In the genomic region with DNA sequence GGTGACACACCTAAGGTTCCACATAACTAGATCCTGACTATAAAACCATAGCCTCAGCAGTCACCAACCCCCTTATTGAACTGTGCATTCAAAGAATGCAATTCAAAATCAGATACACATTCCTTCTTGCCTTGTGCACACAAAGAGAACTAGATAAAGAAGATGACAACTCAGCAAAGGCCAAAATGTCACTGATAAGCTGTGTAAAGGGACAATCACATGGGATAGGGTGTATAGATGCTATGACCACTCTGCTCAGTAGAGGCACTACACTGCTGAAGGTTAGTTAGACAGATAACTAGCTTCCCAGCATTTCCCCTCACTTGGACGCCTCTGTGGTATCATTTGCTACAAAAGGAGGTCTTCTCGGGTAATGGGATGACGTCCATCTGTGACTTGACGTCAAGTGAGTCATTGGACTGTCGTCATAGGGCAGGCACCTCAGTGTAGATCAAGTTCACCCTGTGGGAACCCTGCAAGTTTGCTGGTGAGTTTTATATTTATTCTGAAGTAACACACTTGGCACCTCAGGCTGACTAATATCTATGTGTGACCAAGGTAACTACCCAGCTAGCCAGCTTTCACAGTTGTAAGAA, we compare ENCODE assay signal across 1 cellular context.
TF ChIP-seq lines count a peak whose summit lies in the region.

No MANE protein-coding gene starts in this region.

TF ChIP-seq in GM23338, 12 proteins besides CTCF, POLR2A, EP300 and RAD21 (continued from another document):
- TF ChIP-seq, protein P1, sequence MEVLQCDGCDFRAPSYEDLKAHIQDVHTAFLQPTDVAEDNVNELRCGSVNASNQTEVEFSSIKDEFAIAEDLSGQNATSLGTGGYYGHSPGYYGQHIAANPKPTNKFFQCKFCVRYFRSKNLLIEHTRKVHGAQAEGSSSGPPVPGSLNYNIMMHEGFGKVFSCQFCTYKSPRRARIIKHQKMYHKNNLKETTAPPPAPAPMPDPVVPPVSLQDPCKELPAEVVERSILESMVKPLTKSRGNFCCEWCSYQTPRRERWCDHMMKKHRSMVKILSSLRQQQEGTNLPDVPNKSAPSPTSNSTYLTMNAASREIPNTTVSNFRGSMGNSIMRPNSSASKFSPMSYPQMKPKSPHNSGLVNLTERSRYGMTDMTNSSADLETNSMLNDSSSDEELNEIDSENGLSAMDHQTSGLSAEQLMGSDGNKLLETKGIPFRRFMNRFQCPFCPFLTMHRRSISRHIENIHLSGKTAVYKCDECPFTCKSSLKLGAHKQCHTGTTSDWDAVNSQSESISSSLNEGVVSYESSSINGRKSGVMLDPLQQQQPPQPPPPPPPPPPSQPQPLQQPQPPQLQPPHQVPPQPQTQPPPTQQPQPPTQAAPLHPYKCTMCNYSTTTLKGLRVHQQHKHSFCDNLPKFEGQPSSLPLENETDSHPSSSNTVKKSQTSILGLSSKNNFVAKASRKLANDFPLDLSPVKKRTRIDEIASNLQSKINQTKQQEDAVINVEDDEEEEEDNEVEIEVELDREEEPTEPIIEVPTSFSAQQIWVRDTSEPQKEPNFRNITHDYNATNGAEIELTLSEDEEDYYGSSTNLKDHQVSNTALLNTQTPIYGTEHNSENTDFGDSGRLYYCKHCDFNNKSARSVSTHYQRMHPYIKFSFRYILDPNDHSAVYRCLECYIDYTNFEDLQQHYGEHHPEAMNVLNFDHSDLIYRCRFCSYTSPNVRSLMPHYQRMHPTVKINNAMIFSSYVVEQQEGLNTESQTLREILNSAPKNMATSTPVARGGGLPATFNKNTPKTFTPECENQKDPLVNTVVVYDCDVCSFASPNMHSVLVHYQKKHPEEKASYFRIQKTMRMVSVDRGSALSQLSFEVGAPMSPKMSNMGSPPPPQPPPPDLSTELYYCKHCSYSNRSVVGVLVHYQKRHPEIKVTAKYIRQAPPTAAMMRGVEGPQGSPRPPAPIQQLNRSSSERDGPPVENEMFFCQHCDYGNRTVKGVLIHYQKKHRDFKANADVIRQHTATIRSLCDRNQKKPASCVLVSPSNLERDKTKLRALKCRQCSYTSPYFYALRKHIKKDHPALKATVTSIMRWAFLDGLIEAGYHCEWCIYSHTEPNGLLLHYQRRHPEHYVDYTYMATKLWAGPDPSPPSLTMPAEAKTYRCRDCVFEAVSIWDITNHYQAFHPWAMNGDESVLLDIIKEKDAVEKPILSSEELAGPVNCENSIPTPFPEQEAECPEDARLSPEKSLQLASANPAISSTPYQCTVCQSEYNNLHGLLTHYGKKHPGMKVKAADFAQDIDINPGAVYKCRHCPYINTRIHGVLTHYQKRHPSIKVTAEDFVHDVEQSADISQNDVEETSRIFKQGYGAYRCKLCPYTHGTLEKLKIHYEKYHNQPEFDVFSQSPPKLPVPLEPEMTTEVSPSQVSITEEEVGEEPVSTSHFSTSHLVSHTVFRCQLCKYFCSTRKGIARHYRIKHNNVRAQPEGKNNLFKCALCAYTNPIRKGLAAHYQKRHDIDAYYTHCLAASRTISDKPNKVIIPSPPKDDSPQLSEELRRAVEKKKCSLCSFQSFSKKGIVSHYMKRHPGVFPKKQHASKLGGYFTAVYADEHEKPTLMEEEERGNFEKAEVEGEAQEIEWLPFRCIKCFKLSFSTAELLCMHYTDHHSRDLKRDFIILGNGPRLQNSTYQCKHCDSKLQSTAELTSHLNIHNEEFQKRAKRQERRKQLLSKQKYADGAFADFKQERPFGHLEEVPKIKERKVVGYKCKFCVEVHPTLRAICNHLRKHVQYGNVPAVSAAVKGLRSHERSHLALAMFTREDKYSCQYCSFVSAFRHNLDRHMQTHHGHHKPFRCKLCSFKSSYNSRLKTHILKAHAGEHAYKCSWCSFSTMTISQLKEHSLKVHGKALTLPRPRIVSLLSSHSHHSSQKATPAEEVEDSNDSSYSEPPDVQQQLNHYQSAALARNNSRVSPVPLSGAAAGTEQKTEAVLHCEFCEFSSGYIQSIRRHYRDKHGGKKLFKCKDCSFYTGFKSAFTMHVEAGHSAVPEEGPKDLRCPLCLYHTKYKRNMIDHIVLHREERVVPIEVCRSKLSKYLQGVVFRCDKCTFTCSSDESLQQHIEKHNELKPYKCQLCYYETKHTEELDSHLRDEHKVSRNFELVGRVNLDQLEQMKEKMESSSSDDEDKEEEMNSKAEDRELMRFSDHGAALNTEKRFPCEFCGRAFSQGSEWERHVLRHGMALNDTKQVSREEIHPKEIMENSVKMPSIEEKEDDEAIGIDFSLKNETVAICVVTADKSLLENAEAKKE (CRISPR knock-in tag; IDR thresholded peaks at IDR 0.05), result no peak
- no peak for TF ChIP-seq JUNB (IDR thresholded peaks at IDR 0.05; ENCODE audit: unreplicated experiment)
